In the genomic region with DNA sequence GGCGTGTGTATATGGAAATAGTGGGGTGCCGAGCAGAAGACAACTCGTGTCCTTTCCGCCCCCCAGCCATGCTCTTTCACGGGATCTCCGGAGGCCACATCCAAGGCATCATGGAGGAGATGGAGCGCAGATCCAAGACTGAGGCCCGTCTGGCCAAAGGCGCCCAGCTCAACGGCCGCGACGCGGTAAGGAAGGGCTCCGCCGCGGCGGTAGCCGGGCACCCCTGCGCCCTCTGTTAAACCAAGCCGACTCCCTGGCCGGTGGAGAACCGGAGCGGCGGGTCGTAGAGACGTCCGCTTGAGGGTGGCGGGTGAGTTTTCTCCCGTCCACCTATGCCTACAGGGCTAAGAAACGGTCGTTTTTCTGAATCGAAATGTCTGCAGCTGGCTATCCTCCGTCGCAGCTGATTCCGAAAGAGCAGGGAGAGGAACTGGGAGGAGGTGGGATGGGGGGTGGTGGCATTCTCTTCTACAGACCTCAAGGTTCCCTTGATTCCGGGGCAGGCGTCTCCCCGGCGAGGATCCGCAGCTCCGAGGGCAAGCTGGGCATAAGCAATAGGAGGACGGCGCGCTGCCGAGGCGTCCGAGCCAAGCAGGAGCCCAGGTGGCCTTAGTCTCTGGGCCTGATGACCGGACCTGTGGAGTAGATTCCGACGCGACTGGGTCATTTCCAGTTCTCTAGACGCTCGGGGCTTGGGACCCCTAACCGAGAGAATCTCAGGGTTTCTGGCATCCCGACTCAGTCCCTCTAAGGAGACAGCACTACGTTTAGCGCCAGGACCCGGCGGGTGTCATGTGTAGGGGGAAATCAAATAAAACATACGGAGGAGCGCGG, we compare ENCODE assay signal across 8 cellular contexts. TPM values are rescaled to one million over a fixed set of nuclear protein-coding genes. Genes with fewer than 3 reads are reported as not detected.
DNase-seq lines count a peak whose midpoint lies in the region; ATAC-seq and TF ChIP-seq lines count a peak whose summit lies in the region.

No MANE protein-coding gene starts in this region.

- intact Hi-C loops in left cardiac atrium (cut with DNase I) = no loop called here

- peaks cover 100% of the 10 kb centered on the region for H3K27me3 Mint-ChIP-seq in WTC11 (ENCODE audit: low read depth)

- H3K4me2 ChIP-seq in skeletal muscle satellite cell (ENCODE audit: low read length) = peak overlapping the region; percentile 76

- peak overlapping the region; percentile 66 for H3K4me3 ChIP-seq in skeletal muscle satellite cell (ENCODE audit: low read length)

- H3K36me3 ChIP-seq in skeletal muscle satellite cell (ENCODE audit: insufficient read depth, low read length) = no peaks in the 10 kb centered on the region

- TF ChIP-seq CTCF in WTC11 (IDR thresholded peaks at IDR 0.05) = no peak

- H3K4me3 Mint-ChIP-seq in WTC11 = peak overlapping the region; percentile 82

- H3K4me1 ChIP-seq in skeletal muscle satellite cell (ENCODE audit: control insufficient read depth, insufficient read depth, low read length) = peaks cover 28% of the 10 kb centered on the region

- H3K36me3 Mint-ChIP-seq in WTC11 = no peaks in the 10 kb centered on the region; the same call in 1 of the 2 replicates

- no peak overlapping the region for H3K9ac ChIP-seq in skeletal muscle satellite cell (ENCODE audit: low read depth, low read length)

- peaks cover 99% of the 10 kb centered on the region for H3K27me3 ChIP-seq in skeletal muscle satellite cell (ENCODE audit: control insufficient read depth, insufficient read depth, low read length)

- H3K27ac Mint-ChIP-seq in WTC11 = no peak overlapping the region

- peaks cover 95% of the 10 kb centered on the region for H3K4me1 Mint-ChIP-seq in WTC11

- H3K9me3 ChIP-seq in skeletal muscle satellite cell (replicated peaks; ENCODE audit: low read length) = no peaks in the 10 kb centered on the region

- DNase-seq in NOMO-1 treated with DMSO at 0.1 percent for 48 hours (lab: John Stamatoyannopoulos, UW; ENCODE audit: unreplicated experiment) (peak; percentile 18), NOMO-1 treated with dmso at 0.1 percent for 144 hours (lab: John Stamatoyannopoulos, UW; ENCODE audit: unreplicated experiment) (no peak), WTC11 (ENCODE audit: low spot score) (no peak), left cardiac atrium (no peak), OCI-M2 (lab: John Stamatoyannopoulos, UW; ENCODE audit: unreplicated experiment) (no peak), Kasumi-1 (lab: John Stamatoyannopoulos, UW) (no peak)

- CTCF ChIA-PET in WTC11 (lab: Charles Lee) = interaction anchor here (0.9 to 2.0 kb wide), 4 partner anchors 8 to 396 kb away, joined by 3 to 6 read pairs (median 4); no protein-coding TSS in a partner anchor

- H3K9me3 Mint-ChIP-seq in WTC11 = no peaks in the 10 kb centered on the region

- ATAC-seq in WTC11 = peak; percentile 1
- peak; percentile 16 to 33 for ATAC-seq in left cardiac atrium
- ATAC-seq in HG03175 (IDR thresholded peaks at IDR 0.05; ENCODE audit: unreplicated experiment) = no peak

- POLR2A ChIA-PET in WTC11 (lab: Charles Lee) = no interaction called here

TF ChIP-seq in WTC11, 78 proteins besides CTCF, POLR2A, EP300 and RAD21:
- no peak for TF ChIP-seq AR (CRISPR knock-in tag; IDR thresholded peaks at IDR 0.05)
- TF ChIP-seq TEAD4 (CRISPR knock-in tag; IDR thresholded peaks at IDR 0.05) = no peak
- no peak for TF ChIP-seq ZSCAN18 (CRISPR knock-in tag; IDR thresholded peaks at IDR 0.05)
- TF ChIP-seq FOXK1 (CRISPR knock-in tag; IDR thresholded peaks at IDR 0.05) = no peak
- TF ChIP-seq HMGA2 (CRISPR knock-in tag; IDR thresholded peaks at IDR 0.05) = no peak
- TF ChIP-seq TEAD1 (CRISPR knock-in tag; IDR thresholded peaks at IDR 0.05) = no peak
- TF ChIP-seq ATF6 (CRISPR knock-in tag; IDR thresholded peaks at IDR 0.05) = no peak
- TF ChIP-seq, protein P1, sequence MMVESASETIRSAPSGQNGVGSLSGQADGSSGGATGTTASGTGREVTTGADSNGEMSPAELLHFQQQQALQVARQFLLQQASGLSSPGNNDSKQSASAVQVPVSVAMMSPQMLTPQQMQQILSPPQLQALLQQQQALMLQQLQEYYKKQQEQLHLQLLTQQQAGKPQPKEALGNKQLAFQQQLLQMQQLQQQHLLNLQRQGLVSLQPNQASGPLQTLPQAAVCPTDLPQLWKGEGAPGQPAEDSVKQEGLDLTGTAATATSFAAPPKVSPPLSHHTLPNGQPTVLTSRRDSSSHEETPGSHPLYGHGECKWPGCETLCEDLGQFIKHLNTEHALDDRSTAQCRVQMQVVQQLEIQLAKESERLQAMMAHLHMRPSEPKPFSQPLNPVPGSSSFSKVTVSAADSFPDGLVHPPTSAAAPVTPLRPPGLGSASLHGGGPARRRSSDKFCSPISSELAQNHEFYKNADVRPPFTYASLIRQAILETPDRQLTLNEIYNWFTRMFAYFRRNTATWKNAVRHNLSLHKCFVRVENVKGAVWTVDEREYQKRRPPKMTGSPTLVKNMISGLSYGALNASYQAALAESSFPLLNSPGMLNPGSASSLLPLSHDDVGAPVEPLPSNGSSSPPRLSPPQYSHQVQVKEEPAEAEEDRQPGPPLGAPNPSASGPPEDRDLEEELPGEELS (CRISPR knock-in tag; IDR thresholded peaks at IDR 0.05) = no peak
- no peak for TF ChIP-seq ZNF121 (CRISPR knock-in tag; IDR thresholded peaks at IDR 0.05)

RNA-seq across cellular contexts. Expression of gene LHX9, which starts 0.9 kb away (rescaled TPM):
- total RNA-seq in WTC11 (2021) (not detected in 3 replicates), left cardiac atrium (under 1 TPM; 0.26 to 0.74 TPM)
- not detected in 2 replicates for total RNA-seq in skeletal muscle satellite cell (2012; rRNA removed)

RNA-seq across cellular contexts. Expression of gene C1orf53, which starts 15.6 kb away (rescaled TPM):
- total RNA-seq in WTC11 (2021) = 0.33 to 0.89 TPM (median 0.73 TPM) in 3 replicates
- total RNA-seq in left cardiac atrium = 1 to 10 TPM; 5.1 to 6.0 TPM
- 4.8 and 10.6 TPM in 2 replicates for total RNA-seq in skeletal muscle satellite cell (2012; rRNA removed)
